Comparison of ENCODE assay signal across 1 cellular context in genomic region chr10:91511549-91512330, GRCh38.
TF ChIP-seq lines count a peak whose summit lies in the region.

No MANE protein-coding gene starts in this region.

TF ChIP-seq in SK-N-SH, 30 proteins besides CTCF, POLR2A, EP300 and RAD21:
- no peak for TF ChIP-seq CHD2 (IDR thresholded peaks at IDR 0.05; ENCODE audit: low read length, partially characterized antibody)
- no peak for TF ChIP-seq SIN3A (IDR thresholded peaks at IDR 0.05; ENCODE audit: borderline replicate concordance, low read depth, low read length)
- no peak for TF ChIP-seq GATA2 (CRISPR knock-in tag; IDR thresholded peaks at IDR 0.05)
- peak; percentile 53; the same call in 1 of the 2 replicates for TF ChIP-seq TEAD4 (IDR thresholded peaks at IDR 0.05; ENCODE audit: borderline replicate concordance, insufficient read depth)
- TF ChIP-seq SMC3 (IDR thresholded peaks at IDR 0.05; ENCODE audit: low read depth, low read length), result no peak
- no peak for TF ChIP-seq GABPA (IDR thresholded peaks at IDR 0.05; ENCODE audit: low read depth)
- TF ChIP-seq, protein P1, sequence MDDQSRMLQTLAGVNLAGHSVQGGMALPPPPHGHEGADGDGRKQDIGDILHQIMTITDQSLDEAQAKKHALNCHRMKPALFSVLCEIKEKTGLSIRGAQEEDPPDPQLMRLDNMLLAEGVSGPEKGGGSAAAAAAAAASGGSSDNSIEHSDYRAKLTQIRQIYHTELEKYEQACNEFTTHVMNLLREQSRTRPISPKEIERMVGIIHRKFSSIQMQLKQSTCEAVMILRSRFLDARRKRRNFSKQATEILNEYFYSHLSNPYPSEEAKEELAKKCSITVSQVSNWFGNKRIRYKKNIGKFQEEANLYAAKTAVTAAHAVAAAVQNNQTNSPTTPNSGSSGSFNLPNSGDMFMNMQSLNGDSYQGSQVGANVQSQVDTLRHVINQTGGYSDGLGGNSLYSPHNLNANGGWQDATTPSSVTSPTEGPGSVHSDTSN (IDR thresholded peaks at IDR 0.05), result peak; percentile 40
- peak; percentile 79 for TF ChIP-seq JUND (IDR thresholded peaks at IDR 0.05)
- peak; percentile 85; the same call in 1 of the 2 replicates for TF ChIP-seq FOSL2 (IDR thresholded peaks at IDR 0.05; ENCODE audit: borderline replicate concordance, low read depth)
- TF ChIP-seq, protein P2, sequence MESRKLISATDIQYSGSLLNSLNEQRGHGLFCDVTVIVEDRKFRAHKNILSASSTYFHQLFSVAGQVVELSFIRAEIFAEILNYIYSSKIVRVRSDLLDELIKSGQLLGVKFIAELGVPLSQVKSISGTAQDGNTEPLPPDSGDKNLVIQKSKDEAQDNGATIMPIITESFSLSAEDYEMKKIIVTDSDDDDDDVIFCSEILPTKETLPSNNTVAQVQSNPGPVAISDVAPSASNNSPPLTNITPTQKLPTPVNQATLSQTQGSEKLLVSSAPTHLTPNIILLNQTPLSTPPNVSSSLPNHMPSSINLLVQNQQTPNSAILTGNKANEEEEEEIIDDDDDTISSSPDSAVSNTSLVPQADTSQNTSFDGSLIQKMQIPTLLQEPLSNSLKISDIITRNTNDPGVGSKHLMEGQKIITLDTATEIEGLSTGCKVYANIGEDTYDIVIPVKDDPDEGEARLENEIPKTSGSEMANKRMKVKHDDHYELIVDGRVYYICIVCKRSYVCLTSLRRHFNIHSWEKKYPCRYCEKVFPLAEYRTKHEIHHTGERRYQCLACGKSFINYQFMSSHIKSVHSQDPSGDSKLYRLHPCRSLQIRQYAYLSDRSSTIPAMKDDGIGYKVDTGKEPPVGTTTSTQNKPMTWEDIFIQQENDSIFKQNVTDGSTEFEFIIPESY (IDR thresholded peaks at IDR 0.05; ENCODE audit: borderline replicate concordance, low read depth), result no peak
- peak; percentile 80 for TF ChIP-seq TCF12 (IDR thresholded peaks at IDR 0.05)
- TF ChIP-seq FOXM1 (IDR thresholded peaks at IDR 0.05; ENCODE audit: low read depth), result peak; percentile 65; the same call in 1 of the 2 replicates
- no peak for TF ChIP-seq NFIC (IDR thresholded peaks at IDR 0.05; ENCODE audit: borderline replicate concordance)
- TF ChIP-seq RFX5 (IDR thresholded peaks at IDR 0.05; ENCODE audit: low read length), result no peak
- TF ChIP-seq, protein P3, sequence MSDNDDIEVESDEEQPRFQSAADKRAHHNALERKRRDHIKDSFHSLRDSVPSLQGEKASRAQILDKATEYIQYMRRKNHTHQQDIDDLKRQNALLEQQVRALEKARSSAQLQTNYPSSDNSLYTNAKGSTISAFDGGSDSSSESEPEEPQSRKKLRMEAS (IDR thresholded peaks at IDR 0.05; ENCODE audit: low read depth), result no peak
